25 cellular contexts compared by ENCODE assay signal in the genomic region with DNA sequence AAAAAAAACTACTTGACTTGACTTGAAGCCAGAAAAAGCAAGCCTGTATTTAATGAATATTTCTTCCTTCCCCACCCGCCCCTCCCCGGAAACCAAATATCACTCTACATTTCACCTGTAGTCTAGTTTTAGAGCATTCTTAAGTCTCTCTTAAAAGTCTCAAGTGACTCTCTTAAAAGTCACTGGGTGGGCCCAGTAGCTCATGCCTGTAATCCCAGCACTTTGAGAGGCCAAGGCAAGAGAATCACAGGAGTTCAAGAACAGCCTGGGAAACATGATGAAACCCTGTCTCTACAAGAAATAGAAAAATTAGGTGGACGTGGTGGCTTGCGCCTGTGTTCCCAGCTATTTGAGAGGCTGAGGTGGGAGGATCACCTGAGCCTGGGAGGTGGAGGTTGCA.
"Had no signal": no experiment of that assay in that cellular context is flagged by ENCODE, and none has a peak within 500 bp of the region (broad histone marks: within the 10 kb centered on the region; RNA-seq: fewer than 3 reads in every experiment).

No MANE protein-coding gene starts in this region.

- H3K36me3 ChIP-seq: colonic mucosa, gastrocnemius medialis, heart left ventricle had no signal

- ATAC-seq: effector memory CD8-positive, alpha-beta T cell; esophagus mucosa; gastrocnemius medialis; heart left ventricle; left colon; left lobe of liver; left ventricle myocardium superior; mucosa of descending colon had no signal

- H3K4me1 ChIP-seq: colonic mucosa, esophagus squamous epithelium had no signal

- H3K27me3 ChIP-seq: colonic mucosa, esophagus squamous epithelium, gastrocnemius medialis, heart left ventricle, hepatocyte had no signal

- H3K9me3 ChIP-seq: colonic mucosa, esophagus squamous epithelium, gastrocnemius medialis, heart left ventricle, mucosa of descending colon had no signal

- H3K27ac ChIP-seq: colonic mucosa, epithelial cell of prostate, esophagus squamous epithelium, heart left ventricle, hepatocyte had no signal

- DNase-seq: colonic mucosa; cortex of kidney; effector CD8-positive, alpha-beta T cell; effector memory CD8-positive, alpha-beta T cell; endodermal cell; erythroblast; esophagus squamous epithelium; foreskin fibroblast; foreskin melanocyte; gastrocnemius medialis; heart left ventricle; hypothalamus; immature natural killer cell; islet precursor cell; kidney; kidney glomerular epithelial cell; left colon; left ventricle myocardium superior; mesenchymal stem cell; mucosa of descending colon; naive B cell had no signal

- H3K4me3 ChIP-seq: colonic mucosa, esophagus squamous epithelium, gastrocnemius medialis, heart left ventricle, hepatocyte, mucosa of descending colon had no signal
